Comparison of ENCODE assay signal across 8 cellular contexts in the genomic region with DNA sequence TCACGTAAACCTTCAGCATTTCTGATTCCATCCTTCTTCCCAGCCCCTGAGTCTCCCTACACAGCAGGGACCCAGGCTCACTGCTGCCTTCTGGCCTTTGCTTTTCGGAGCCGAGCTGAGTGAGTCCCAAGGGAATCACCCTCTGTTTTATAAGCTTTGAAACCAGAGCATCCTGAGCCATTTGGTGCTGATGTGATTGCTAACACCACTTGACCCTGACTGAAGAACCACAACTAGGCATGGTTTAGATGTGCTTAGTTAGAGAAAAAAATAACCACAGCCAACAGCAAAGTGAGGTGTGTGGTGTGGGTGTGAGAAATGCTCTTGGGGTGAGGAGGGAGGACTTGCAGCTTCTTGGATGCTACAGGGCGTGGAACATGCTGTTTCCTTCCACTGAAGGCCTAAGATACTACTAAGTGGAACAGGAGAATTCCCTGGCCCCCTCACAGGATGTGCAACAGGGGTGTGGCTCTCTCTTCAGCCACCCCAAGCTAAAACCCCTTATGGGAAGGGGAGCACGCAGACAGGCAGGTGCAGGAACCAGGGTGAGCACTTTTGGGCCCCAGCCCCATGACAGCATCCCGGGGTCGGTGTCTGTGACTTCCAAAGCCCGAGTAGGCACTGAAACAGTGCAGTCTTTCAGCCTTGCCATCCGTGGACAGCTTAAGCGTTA. TPM values are rescaled to one million over a fixed set of nuclear protein-coding genes. Genes with fewer than 3 reads are reported as not detected.
DNase-seq lines count a peak whose midpoint lies in the region; ATAC-seq lines count a peak whose summit lies in the region.

A gene (minus strand): TSS at position 221 of the 673 bp plus-strand sequence. CDS start 53,767 bp downstream, outside the sequence.

- peaks cover 7 to 8% of the 10 kb centered on the region in 2 donors for H3K36me3 ChIP-seq in aorta (ENCODE audit: control insufficient read depth in 1 of 2, insufficient read depth in 2 of 2, low read length in 1 of 2)

- H3K27me3 ChIP-seq in aorta (ENCODE audit: control insufficient read depth in 1 of 2, insufficient read depth in 2 of 2, low read length in 1 of 2), result no peaks in the 10 kb centered on the region

- H3K9me3 ChIP-seq in aorta (ENCODE audit: control insufficient read depth, low read length), result no peaks in the 10 kb centered on the region

- ATAC-seq in activated T-helper 17 cell treated with anti-CD3 and anti-CD28 coated beads, Interleukin-2, amount 50 U/mL, for 72 hours (replicated peaks), result peak; percentile 67
- ATAC-seq in aorta (ENCODE audit: low FRiP score) (no peak), HG03457 (IDR thresholded peaks at IDR 0.05; ENCODE audit: unreplicated experiment) (no peak)

- 69 to 75% methylated on average over 10 of the region's 10 CpGs for WGBS in aorta, 2 donors

- peaks cover 16% of the 10 kb centered on the region for H3K36me3 Mint-ChIP-seq in activated T-helper 17 cell treated with anti-CD3 and anti-CD28 coated beads, Interleukin-2, amount 50 U/mL, for 72 hours (ENCODE audit: low read depth)

- H3K9me3 Mint-ChIP-seq in activated T-helper 17 cell treated with anti-CD3 and anti-CD28 coated beads, Interleukin-2, amount 50 U/mL, for 72 hours, result no peaks in the 10 kb centered on the region

- no peaks in the 10 kb centered on the region for H3K27me3 Mint-ChIP-seq in activated T-helper 17 cell treated with anti-CD3 and anti-CD28 coated beads, Interleukin-2, amount 50 U/mL, for 72 hours

- H3K4me3 ChIP-seq in aorta (ENCODE audit: low read length in 2 of 2), result no peak within 1 kb of the TSS

- peak within 1 kb of the TSS; percentile 80 for H3K27ac Mint-ChIP-seq in activated T-helper 17 cell treated with anti-CD3 and anti-CD28 coated beads, Interleukin-2, amount 50 U/mL, for 72 hours

- DNase-seq in stimulated activated CD4-positive, alpha-beta T cell treated with anti-CD3 and anti-CD28 coated beads, Interleukin-4, amount 100 ng/mL, for 24 hours, result peak; percentile 52
- no peak for DNase-seq in stimulated activated CD4-positive, alpha-beta T cell treated with anti-CD3 and anti-CD28 coated beads, Interleukin-4, amount 100 ng/mL, for 1 hour
- DNase-seq in mesenteric fat pad (ENCODE audit: low spot score), result no peak
- no peak for DNase-seq in aorta
- no peak for DNase-seq in DMS53 treated with DMSO at 0.1 percent for 48 hours (lab: John Stamatoyannopoulos, UW; ENCODE audit: unreplicated experiment)
- DNase-seq in DMS53 (lab: John Stamatoyannopoulos, UW), result no peak

- peaks cover 0 to 4% of the 10 kb centered on the region in 2 donors for H3K4me1 ChIP-seq in aorta (ENCODE audit: control insufficient read depth in 1 of 2, insufficient read depth in 2 of 2, low read length in 2 of 2)

- intact Hi-C loops in aorta (cut with DNase I), result no loop called here

- peak within 1 kb of the TSS; percentile 89 for H3K4me3 Mint-ChIP-seq in activated T-helper 17 cell treated with anti-CD3 and anti-CD28 coated beads, Interleukin-2, amount 50 U/mL, for 72 hours

- H3K27ac ChIP-seq in aorta (ENCODE audit: low read depth in 1 of 2, low read length in 2 of 2), result peak within 1 kb of the TSS in 1 of 2 donors; percentile 33

- H3K4me1 Mint-ChIP-seq in activated T-helper 17 cell treated with anti-CD3 and anti-CD28 coated beads, Interleukin-2, amount 50 U/mL, for 72 hours, result peaks cover 55% of the 10 kb centered on the region

RNA-seq across cellular contexts. Expression of the gene that starts here (rescaled TPM):
- total RNA-seq in activated T-helper 17 cell treated with anti-CD3 and anti-CD28 coated beads, Interleukin-2, amount 50 U/mL, for 72 hours, result 10 to 100 TPM; 39.2 to 81.2 TPM
- total RNA-seq in mesenteric fat pad (19.0 TPM), aorta (100 to 1,000 TPM; 126 to 284 TPM)
- polyA plus RNA-seq in aorta, result 10 to 100 TPM; 50.7 to 66.4 TPM
